Comparison of ENCODE assay signal across 11 cellular contexts in the genomic region with DNA sequence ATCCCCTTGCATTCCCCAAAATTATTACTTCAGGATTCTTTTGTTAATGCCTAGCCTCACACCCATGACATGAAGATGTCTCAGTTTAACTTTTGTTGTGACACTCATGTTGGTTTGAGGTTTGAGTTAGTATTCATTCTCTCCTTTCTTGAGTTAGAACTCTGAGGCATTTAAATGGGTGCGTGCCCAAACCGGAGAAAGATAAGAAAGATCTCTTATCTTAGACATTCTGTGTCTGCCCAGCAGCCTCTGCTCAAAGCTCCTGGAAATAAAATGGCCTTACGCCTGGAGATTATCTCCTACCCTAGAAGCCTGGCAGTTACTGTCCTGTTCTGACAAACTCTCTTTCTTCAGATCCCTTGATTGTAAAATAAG. TPM values are rescaled to one million over a fixed set of nuclear protein-coding genes. Genes with fewer than 3 reads are reported as not detected.
DNase-seq lines count a peak whose midpoint lies in the region; ATAC-seq and TF ChIP-seq lines count a peak whose summit lies in the region.
"Had no signal": no experiment of that assay in that cellular context is flagged by ENCODE, and none has a peak within 500 bp of the region (broad histone marks: within the 10 kb centered on the region; RNA-seq: fewer than 3 reads in every experiment).

No MANE protein-coding gene starts in this region.

- ATAC-seq in left ventricle myocardium superior (no peak), memory B cell (ENCODE audit: low read depth) (no peak), HG03565 (IDR thresholded peaks at IDR 0.05; ENCODE audit: unreplicated experiment) (no peak)
- ATAC-seq in activated naive CD8-positive, alpha-beta T cell treated with anti-CD3 and anti-CD28 coated beads, Interleukin-2, amount 50 U/mL, for 24 hours: peak; percentile 8

- H3K27me3 Mint-ChIP-seq in activated naive CD8-positive, alpha-beta T cell treated with anti-CD3 and anti-CD28 coated beads, Interleukin-2, amount 50 U/mL, for 24 hours: no peaks in the 10 kb centered on the region
- H3K27me3 Mint-ChIP-seq in memory B cell: no peaks in the 10 kb centered on the region

- WGBS in thyroid gland, 2 donors: 85 to 89% methylated on average over 3 of the region's 3 CpGs

- H3K9me3 Mint-ChIP-seq in activated naive CD8-positive, alpha-beta T cell treated with anti-CD3 and anti-CD28 coated beads, Interleukin-2, amount 50 U/mL, for 24 hours: no peaks in the 10 kb centered on the region
- H3K9me3 Mint-ChIP-seq in memory B cell: no peaks in the 10 kb centered on the region

- TF ChIP-seq CTCF in left ventricle myocardium inferior (IDR thresholded peaks at IDR 0.05; ENCODE audit: borderline replicate concordance) (no peak), thyroid gland (IDR thresholded peaks at IDR 0.05) (no peak)

- H3K27ac ChIP-seq in left ventricle myocardium inferior (replicated peaks): peak overlapping the region; percentile 52
- H3K27ac ChIP-seq in thyroid gland: peak overlapping the region; percentile 55 to 99 (median 96)
- H3K27ac ChIP-seq: SK-N-MC had no signal

- H3K4me3 Mint-ChIP-seq in activated naive CD8-positive, alpha-beta T cell treated with anti-CD3 and anti-CD28 coated beads, Interleukin-2, amount 50 U/mL, for 24 hours: no peak overlapping the region
- no peak overlapping the region for H3K4me3 Mint-ChIP-seq in memory B cell

- peaks cover 65% of the 10 kb centered on the region for H3K4me1 Mint-ChIP-seq in activated naive CD8-positive, alpha-beta T cell treated with anti-CD3 and anti-CD28 coated beads, Interleukin-2, amount 50 U/mL, for 24 hours
- H3K4me1 Mint-ChIP-seq in memory B cell: peaks cover 23% of the 10 kb centered on the region

- DNase-seq in left ventricle myocardium inferior: no peak
- no peak for DNase-seq in left ventricle myocardium superior
- no peak for DNase-seq in activated naive CD8-positive, alpha-beta T cell treated with anti-CD3 and anti-CD28 coated beads, Interleukin-2, amount 50 U/mL, for 24 hours
- DNase-seq in memory B cell (ENCODE audit: low spot score in 2 of 2): no peak
- no peak for DNase-seq in thyroid gland
- no peak for DNase-seq in NCI-H187 treated with DMSO at 0.1 percent for 48 hours (lab: John Stamatoyannopoulos, UW)
- no peak for DNase-seq in EL
- DNase-seq: Kasumi-1, NCI-H187 had no signal

- no peak overlapping the region for H3K4me3 ChIP-seq in left ventricle myocardium inferior
- H3K4me3 ChIP-seq in thyroid gland (replicated peaks in 1 of 3): no peak overlapping the region
- H3K4me3 ChIP-seq: SK-N-MC had no signal

- peaks cover 7% of the 10 kb centered on the region for H3K36me3 Mint-ChIP-seq in activated naive CD8-positive, alpha-beta T cell treated with anti-CD3 and anti-CD28 coated beads, Interleukin-2, amount 50 U/mL, for 24 hours (ENCODE audit: low read depth)
- peaks cover 10% of the 10 kb centered on the region for H3K36me3 Mint-ChIP-seq in memory B cell

- H3K27me3 ChIP-seq in left ventricle myocardium inferior (ENCODE audit: low read depth) (no peaks in the 10 kb centered on the region), thyroid gland (no peaks in the 10 kb centered on the region)

- H3K36me3 ChIP-seq in left ventricle myocardium inferior (peaks cover 5% of the 10 kb centered on the region), thyroid gland (no peaks in the 10 kb centered on the region)

- intact Hi-C loops in left ventricle myocardium inferior (cut with micrococcal nuclease) (no loop called here), left ventricle myocardium superior (cut with micrococcal nuclease) (no loop called here), thyroid gland (cut with DNase I) (no loop called here)

- H3K4me1 ChIP-seq in left ventricle myocardium inferior (peaks cover 87% of the 10 kb centered on the region), thyroid gland (peaks cover 68 to 73% of the 10 kb centered on the region in 2 donors)

- no peak for TF ChIP-seq POLR2A in thyroid gland (IDR thresholded peaks at IDR 0.05)

- no peak overlapping the region for H3K27ac Mint-ChIP-seq in activated naive CD8-positive, alpha-beta T cell treated with anti-CD3 and anti-CD28 coated beads, Interleukin-2, amount 50 U/mL, for 24 hours
- H3K27ac Mint-ChIP-seq in memory B cell: peak overlapping the region; percentile 63

- no peaks in the 10 kb centered on the region for H3K9me3 ChIP-seq in left ventricle myocardium inferior (replicated peaks)
- H3K9me3 ChIP-seq in thyroid gland: no peaks in the 10 kb centered on the region

RNA-seq across cellular contexts. Expression of gene WBP1L, which starts 26.3 kb away (rescaled TPM):
- 22.6 TPM for total RNA-seq in left ventricle myocardium inferior
- 22.4 TPM for total RNA-seq in left ventricle myocardium superior
- total RNA-seq in thyroid gland: 100 to 1,000 TPM; 194 to 384 (median 314) TPM

RNA-seq across cellular contexts. Expression of gene SFXN2, which starts 55.7 kb away (rescaled TPM):
- total RNA-seq in left ventricle myocardium inferior (1.6 TPM), left ventricle myocardium superior (1.5 TPM), thyroid gland (10 to 100 TPM in 3 of 4 donors, 1 to 10 TPM in 1; 5.1 to 38.4 (median 20.9) TPM)

RNA-seq across cellular contexts. Expression of gene ARL3, which starts 55.9 kb away (rescaled TPM):
- total RNA-seq in left ventricle myocardium inferior: 13.4 TPM
- 13.6 TPM for total RNA-seq in left ventricle myocardium superior
- total RNA-seq in thyroid gland: 10 to 100 TPM in 2 of 4 donors, 1 to 10 TPM in 2; 6.6 to 13.4 (median 10.2) TPM
